Comparison of ENCODE assay signal across 9 cellular contexts in the genomic region with DNA sequence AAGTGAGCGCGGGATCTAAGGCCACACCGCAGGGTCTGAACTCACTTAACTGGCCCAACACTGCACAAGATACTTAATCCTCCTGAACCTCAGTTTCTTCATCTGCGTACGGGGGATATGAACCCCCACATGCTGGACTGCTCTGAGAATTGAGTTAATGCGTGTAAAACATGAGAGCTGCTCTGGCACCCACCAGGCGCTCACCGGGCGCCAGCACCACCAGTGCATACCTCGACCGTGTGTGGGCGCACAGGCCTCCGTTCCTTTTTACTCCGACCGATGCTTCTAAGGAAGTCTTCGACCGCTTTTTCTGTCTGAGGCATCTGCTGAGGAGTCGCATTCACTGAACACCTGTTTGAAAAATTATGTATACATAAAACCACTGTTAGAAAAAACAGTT.
"Had no signal": no experiment of that assay in that cellular context is flagged by ENCODE, and none has a peak within 500 bp of the region (broad histone marks: within the 10 kb centered on the region; RNA-seq: fewer than 3 reads in every experiment).

No MANE protein-coding gene starts in this region.

- H3K27ac Mint-ChIP-seq: HFFc6 had no signal

- H3K9me3 Mint-ChIP-seq: HFFc6, IgD-negative memory B cell had no signal

- H3K4me1 Mint-ChIP-seq: IgD-negative memory B cell had no signal

- ATAC-seq: HCT116, HepG2 had no signal

- H3K27me3 Mint-ChIP-seq: IgD-negative memory B cell had no signal

- DNase-seq: GM23248, GOT3, H7, HFFc6 had no signal

- H3K4me3 ChIP-seq: GM23248, HAP-1 had no signal

- H3K4me1 ChIP-seq: HAP-1 had no signal

- H3K4me3 Mint-ChIP-seq: HFFc6, IgD-negative memory B cell had no signal

- H3K27ac ChIP-seq: GM23248, HL-60 had no signal

- H3K9me3 ChIP-seq: HAP-1 had no signal
